Comparison of ENCODE assay signal across 24 cellular contexts in the genomic region with DNA sequence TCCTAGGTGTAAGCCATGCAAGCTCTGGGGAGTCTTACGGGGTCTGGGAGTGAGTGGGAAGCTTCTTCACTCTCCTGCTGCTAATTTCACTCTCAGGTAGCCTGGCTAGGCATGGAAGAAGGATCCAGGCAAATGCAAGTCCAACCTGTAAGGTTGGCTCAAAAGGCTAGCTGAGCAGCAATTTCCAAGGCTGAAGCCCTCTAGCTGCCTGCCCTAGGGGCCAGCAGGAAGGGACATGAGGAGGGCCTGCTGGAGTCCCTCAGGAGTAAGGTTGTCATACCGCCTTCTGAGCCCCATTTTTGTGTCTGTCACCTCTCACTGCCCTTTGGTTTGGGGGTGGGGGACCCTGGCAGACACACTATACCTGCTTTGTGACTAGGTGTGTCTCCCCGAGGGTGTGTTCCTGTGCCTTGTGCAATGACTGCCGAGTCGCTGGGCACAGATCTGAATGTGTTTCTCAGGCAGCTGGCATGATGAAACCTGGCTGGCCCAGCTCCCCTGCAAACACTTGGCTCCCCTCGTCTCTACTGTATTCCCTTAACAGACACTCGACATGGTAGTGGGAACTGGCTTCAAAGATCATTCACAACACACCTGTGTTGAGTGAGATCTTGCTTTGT.
DNase-seq lines count a peak whose midpoint lies in the region; ATAC-seq, FAIRE-seq and TF ChIP-seq lines count a peak whose summit lies in the region.
"Had no signal": no experiment of that assay in that cellular context is flagged by ENCODE, and none has a peak within 500 bp of the region (broad histone marks: within the 10 kb centered on the region; RNA-seq: fewer than 3 reads in every experiment).

No MANE protein-coding gene starts in this region.

- no peaks in the 10 kb centered on the region for H3K9me3 ChIP-seq in breast epithelium
- no peaks in the 10 kb centered on the region for H3K9me3 ChIP-seq in left lung
- H3K9me3 ChIP-seq in testis: no peaks in the 10 kb centered on the region
- H3K9me3 ChIP-seq: A549, BE2C had no signal

- peak; percentile 41 for DNase-seq in NCI-H510A treated with DMSO at 0.1 percent for 48 hours (lab: John Stamatoyannopoulos, UW)
- DNase-seq in NCI-H510A (lab: John Stamatoyannopoulos, UW): no peak
- DNase-seq in breast epithelium (ENCODE audit: low spot score in 2 of 2): peak in 1 of 2 donors; percentile 73
- DNase-seq in left lung: peak in 1 of 2 donors; percentile 38
- no peak for DNase-seq in urothelium cell line (ENCODE audit: low spot score)
- no peak for DNase-seq in substantia nigra (lab: John Stamatoyannopoulos, UW)
- DNase-seq in testis: no peak
- no peak for DNase-seq in inferior parietal cortex (ENCODE audit: extremely low spot score)
- DNase-seq: activated B cell treated with CpG ODN at 0.5 μM for 24 hours; activated CD4-positive, alpha-beta memory T cell treated with anti-CD3 and anti-CD28 coated beads, Interleukin-2, amount 10 ng/mL, durations not matched to agents 7 days and 5 days; activated naive CD4-positive, alpha-beta T cell; activated T-cell treated with anti-CD3 and anti-CD28 coated beads for 4 hours; anterior cingulate cortex; BE2C; central memory CD4-positive, alpha-beta T cell; glutamatergic neuron; HFFc6; NCI-H1436; stimulated activated CD4-positive, alpha-beta T cell treated with anti-CD3 and anti-CD28 coated beads, Interleukin-2, amount 100 ng/mL, for 48 hours; stimulated activated naive CD8-positive, alpha-beta T cell treated with anti-CD3 and anti-CD28 coated beads, Interleukin-15, Interleukin-2, amounts not matched to agents 100 U/mL and 50 U/mL, for 24 hours had no signal

- intact Hi-C loops in breast epithelium (cut with DNase I; ENCODE audit: low total_unique reads): no loop called here
- intact Hi-C loops in left lung (cut with DNase I): no loop called here
- intact Hi-C loops in testis (cut with DNase I; ENCODE audit: low total_unique reads): no loop called here

- H3K4me3 ChIP-seq in breast epithelium: no peak overlapping the region
- no peak overlapping the region for H3K4me3 ChIP-seq in left lung
- no peak overlapping the region for H3K4me3 ChIP-seq in testis
- H3K4me3 ChIP-seq: A549, SK-N-MC, smooth muscle cell had no signal

- H3K27me3 ChIP-seq in breast epithelium: no peaks in the 10 kb centered on the region
- H3K27me3 ChIP-seq in left lung: no peaks in the 10 kb centered on the region
- H3K27me3 ChIP-seq in testis: no peaks in the 10 kb centered on the region
- H3K27me3 ChIP-seq: BE2C had no signal

- peak; percentile 48 for FAIRE-seq in urothelium cell line (lab: Jason Lieb, UNC)
- FAIRE-seq: A549, GM18507 had no signal

- TF ChIP-seq CTCF in breast epithelium (IDR thresholded peaks at IDR 0.05) (no peak), left lung (IDR thresholded peaks at IDR 0.05) (no peak), testis (IDR thresholded peaks at IDR 0.05) (no peak)

- no peak for TF ChIP-seq POLR2A in breast epithelium (IDR thresholded peaks at IDR 0.05)
- TF ChIP-seq POLR2A in testis (IDR thresholded peaks at IDR 0.05): no peak

- H3K4me1 ChIP-seq in breast epithelium (no peaks in the 10 kb centered on the region), left lung (no peaks in the 10 kb centered on the region), testis (no peaks in the 10 kb centered on the region)
- H3K4me1 ChIP-seq: A549, BE2C had no signal

- peak; percentile 86 for ATAC-seq in left lung
- ATAC-seq: A549; stimulated activated naive CD8-positive, alpha-beta T cell treated with anti-CD3 and anti-CD28 coated beads, Interleukin-15, Interleukin-2, amounts not matched to agents 100 U/mL and 50 U/mL, for 24 hours had no signal

- 80 to 96% methylated on average over 4 to 7 of the region's 7 CpGs for WGBS in testis, 2 donors

- no peaks in the 10 kb centered on the region for H3K36me3 ChIP-seq in breast epithelium
- H3K36me3 ChIP-seq in left lung: no peaks in the 10 kb centered on the region
- H3K36me3 ChIP-seq in testis (ENCODE audit: low read depth, missing control alignments): no peaks in the 10 kb centered on the region
- H3K36me3 ChIP-seq: BE2C had no signal

- H3K27ac ChIP-seq in breast epithelium (peak overlapping the region; percentile 58 to 80), left lung (no peak overlapping the region), substantia nigra (ENCODE audit: low read depth, low read length, poor library complexity, severe bottlenecking) (no peak overlapping the region), testis (no peak overlapping the region)
- H3K27ac ChIP-seq: A549, SK-N-MC had no signal

Comparison
In these comparisons a context has a peak if more than half of its experiments do, and no peak if none do; other contexts are left out.
1. H3K27ac ChIP-seq: peak in breast epithelium (2 of 2); none in left lung (0 of 2), substantia nigra (single experiment) and testis (0 of 2).